Comparison of ENCODE assay signal across 25 cellular contexts in genomic region chr16:10767127-10767526, GRCh38. TPM values are rescaled to one million over a fixed set of nuclear protein-coding genes. Genes with fewer than 3 reads are reported as not detected.
"Had no signal": no experiment of that assay in that cellular context is flagged by ENCODE, and none has a peak within 500 bp of the region (broad histone marks: within the 10 kb centered on the region; RNA-seq: fewer than 3 reads in every experiment).

No MANE protein-coding gene starts in this region.

- H3K4me3 ChIP-seq: adrenal gland, MG63, SJCRH30 had no signal

- H3K36me3 ChIP-seq: SJCRH30 had no signal

- H3K9me3 ChIP-seq: adrenal gland, MG63, SJCRH30 had no signal

- H3K27ac Mint-ChIP-seq: activated CD4-positive, alpha-beta memory T cell treated with anti-CD3 and anti-CD28 coated beads, Interleukin-2, amount 10 ng/mL, durations not matched to agents 7 days and 5 days; activated CD4-positive, alpha-beta T cell treated with anti-CD3 and anti-CD28 coated beads, Interleukin-2, amount 10 ng/mL, durations not matched to agents 7 days and 5 days; activated naive CD8-positive, alpha-beta T cell treated with anti-CD3 and anti-CD28 coated beads, Interleukin-2, amount 10 ng/mL, durations not matched to agents 7 days and 5 days had no signal

- H3K27ac ChIP-seq: adrenal gland, SJCRH30, VCaP had no signal

- H3K4me1 ChIP-seq: SJCRH30 had no signal

- DNase-seq: activated CD4-positive, alpha-beta memory T cell treated with anti-CD3 and anti-CD28 coated beads, Interleukin-2, amount 10 ng/mL, durations not matched to agents 7 days and 5 days; activated CD4-positive, alpha-beta T cell treated with anti-CD3 and anti-CD28 coated beads, Interleukin-2, amount 10 ng/mL, durations not matched to agents 7 days and 5 days; activated CD4-positive, CD25-positive, alpha-beta regulatory T cell; activated CD8-positive, alpha-beta memory T cell treated with anti-CD3 and anti-CD28 coated beads, Interleukin-2, amount 50 U/mL, for 48 hours; activated naive CD4-positive, alpha-beta T cell treated with anti-CD3 and anti-CD28 coated beads, Interleukin-2, amount 50 U/mL, for 16 hours; activated naive CD8-positive, alpha-beta T cell treated with anti-CD3 and anti-CD28 coated beads, Interleukin-2, amount 10 ng/mL, durations not matched to agents 7 days and 5 days; activated T-cell treated with anti-CD3 and anti-CD28 coated beads, Interleukin-2, amount 50 U/mL, for 1 hour; adrenal gland; anterior cingulate cortex; MG63; MV-4-11; NCI-H1105; NCI-H1436; NCI-H1694 treated with DMSO at 0.1 percent for 48 hours; NCI-H2029 treated with DMSO at 0.1 percent for 48 hours; NCI-H345; NCI-H510A; NCI-H526 treated with DMSO at 0.1 percent for 48 hours; NCI-H82; Right ventricle myocardium superior; RPMI8226; SJCRH30; T-helper 2 cell had no signal

- H3K27me3 ChIP-seq: adrenal gland, MG63, SJCRH30 had no signal

- H3K4me3 Mint-ChIP-seq: activated CD4-positive, alpha-beta memory T cell treated with anti-CD3 and anti-CD28 coated beads, Interleukin-2, amount 10 ng/mL, durations not matched to agents 7 days and 5 days; activated CD4-positive, alpha-beta T cell treated with anti-CD3 and anti-CD28 coated beads, Interleukin-2, amount 10 ng/mL, durations not matched to agents 7 days and 5 days; activated naive CD8-positive, alpha-beta T cell treated with anti-CD3 and anti-CD28 coated beads, Interleukin-2, amount 10 ng/mL, durations not matched to agents 7 days and 5 days had no signal

- ATAC-seq: Panc1 had no signal

RNA-seq across cellular contexts. Expression of gene TVP23A, which starts 51.5 kb away (rescaled TPM):
- total RNA-seq: activated CD4-positive, alpha-beta memory T cell treated with anti-CD3 and anti-CD28 coated beads, Interleukin-2, amount 10 ng/mL, durations not matched to agents 7 days and 5 days; activated CD4-positive, alpha-beta T cell treated with anti-CD3 and anti-CD28 coated beads, Interleukin-2, amount 10 ng/mL, durations not matched to agents 7 days and 5 days; activated naive CD8-positive, alpha-beta T cell treated with anti-CD3 and anti-CD28 coated beads, Interleukin-2, amount 10 ng/mL, durations not matched to agents 7 days and 5 days; SJCRH30 had no signal
